ENCODE assay signal across 22 cellular contexts in genomic region chr20:1417790-1418189, GRCh38.
"Had no signal": no experiment of that assay in that cellular context is flagged by ENCODE, and none has a peak within 500 bp of the region (broad histone marks: within the 10 kb centered on the region; RNA-seq: fewer than 3 reads in every experiment).

No MANE protein-coding gene starts in this region.

- H3K36me3 Mint-ChIP-seq: brain had no signal

- H3K27me3 Mint-ChIP-seq: activated CD4-positive, alpha-beta memory T cell treated with anti-CD3 and anti-CD28 coated beads for 36 hours had no signal

- H3K36me3 ChIP-seq: gastroesophageal sphincter, heart left ventricle, left lung, sigmoid colon had no signal

- H3K4me1 Mint-ChIP-seq: activated B cell treated with CpG ODN at 0.5 μM for 24 hours; brain; central memory CD8-positive, alpha-beta T cell had no signal

- H2AFZ ChIP-seq: parathyroid adenoma had no signal

- H3K27ac ChIP-seq: coronary artery, gastroesophageal sphincter, heart left ventricle, left lung, parathyroid adenoma, sigmoid colon had no signal

- H3K9ac ChIP-seq: parathyroid adenoma had no signal

- ATAC-seq: gastroesophageal sphincter; left lung; naive thymus-derived CD4-positive, alpha-beta T cell had no signal

- H3K27ac Mint-ChIP-seq: activated B cell treated with CpG ODN at 0.5 μM for 24 hours; activated CD4-positive, alpha-beta memory T cell treated with anti-CD3 and anti-CD28 coated beads for 36 hours; activated naive CD8-positive, alpha-beta T cell treated with anti-CD3 and anti-CD28 coated beads, Interleukin-2, amount 10 ng/mL, durations not matched to agents 7 days and 5 days; activated T-helper 2 cell treated with anti-CD3 and anti-CD28 coated beads, Interferon-gamma antibody, Interleukin-2, Interleukin-4, amounts not matched to agents 10 μg/mL and 5 μg/mL and 100 μg/mL, durations not matched to agents 14 hours and 24 hours and 36 hours; brain had no signal

- DNase-seq: activated B cell treated with CpG ODN at 0.5 μM for 24 hours; activated CD4-positive, alpha-beta memory T cell treated with anti-CD3 and anti-CD28 coated beads for 36 hours; activated CD4-positive, alpha-beta T cell treated with anti-CD3 and anti-CD28 coated beads for 4 hours; activated naive CD4-positive, alpha-beta T cell treated with Interleukin-2 at 50 U/mL for 16 hours; activated naive CD8-positive, alpha-beta T cell treated with anti-CD3 and anti-CD28 coated beads, Interleukin-2, amount 10 ng/mL, durations not matched to agents 7 days and 5 days; activated T-cell treated with anti-CD3 and anti-CD28 coated beads, Interleukin-2, amount 50 U/mL, for 1 hour; heart left ventricle; left lung; naive thymus-derived CD4-positive, alpha-beta T cell; sigmoid colon; stimulated activated CD4-positive, alpha-beta T cell treated with anti-CD3 and anti-CD28 coated beads, Interleukin-12 subunit alpha, Interleukin-12 subunit beta, amount 100 ng/mL, for 4 hours; stimulated activated CD4-positive, alpha-beta T cell treated with anti-CD3 and anti-CD28 coated beads, Interleukin-1b, Interleukin-23, amount 100 ng/mL, for 48 hours; stimulated activated CD8-positive, alpha-beta memory T cell treated with anti-CD3 and anti-CD28 coated beads, Interleukin-4, amount 100 ng/mL, for 48 hours; stimulated activated naive CD4-positive, alpha-beta T cell; T-helper 1 cell; T-helper 9 cell had no signal

- H3K4me3 ChIP-seq: coronary artery, gastroesophageal sphincter, heart left ventricle, left lung, sigmoid colon had no signal

- H3K4me1 ChIP-seq: gastroesophageal sphincter, heart left ventricle, left lung, parathyroid adenoma, sigmoid colon had no signal

- H3K27me3 ChIP-seq: left lung had no signal

- H3K4me3 Mint-ChIP-seq: activated B cell treated with CpG ODN at 0.5 μM for 24 hours; activated CD4-positive, alpha-beta memory T cell treated with anti-CD3 and anti-CD28 coated beads for 36 hours; activated naive CD8-positive, alpha-beta T cell treated with anti-CD3 and anti-CD28 coated beads, Interleukin-2, amount 10 ng/mL, durations not matched to agents 7 days and 5 days; brain; central memory CD8-positive, alpha-beta T cell; naive thymus-derived CD4-positive, alpha-beta T cell had no signal

- H3K79me2 ChIP-seq: parathyroid adenoma had no signal
